In the genomic region with DNA sequence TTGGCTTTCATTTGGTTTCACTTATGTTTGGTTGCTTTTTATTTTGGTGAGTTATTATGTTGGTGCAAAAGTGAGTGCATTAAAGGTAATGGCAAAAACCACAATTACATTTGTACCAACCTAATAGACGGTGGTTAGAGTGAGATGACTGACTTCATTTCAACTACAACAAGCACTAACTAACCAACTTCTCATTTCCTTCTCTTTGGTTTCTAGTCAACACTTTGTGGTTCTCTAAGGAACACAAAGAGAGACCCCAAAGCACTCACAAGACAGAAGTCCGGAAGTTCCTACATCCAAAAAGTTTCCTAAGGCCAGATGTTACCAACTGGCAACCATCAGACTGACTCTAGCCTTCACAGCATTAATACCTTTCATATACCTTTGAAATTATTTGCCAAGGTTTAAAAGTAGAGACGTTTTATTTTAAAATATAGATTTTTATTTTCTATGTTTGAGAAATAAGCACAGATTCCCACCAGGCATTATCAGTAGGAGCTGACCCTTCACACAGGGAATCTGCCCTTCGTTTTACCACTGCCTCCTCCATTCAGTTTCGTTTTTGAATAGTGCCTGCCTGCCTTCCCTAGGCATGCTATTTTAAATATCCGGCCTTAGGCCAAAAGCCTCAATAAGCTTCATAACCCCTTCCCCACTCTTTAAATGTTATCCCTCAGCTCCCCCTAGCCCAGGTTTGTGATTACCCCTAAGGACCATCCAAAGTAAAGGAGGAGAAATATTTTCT, we compare ENCODE assay signal across 11 cellular contexts.
A peak's percentile ranks its signal among the peaks of the same experiment; 100 is the strongest.
DNase-seq lines count a peak whose midpoint lies in the region; ATAC-seq and TF ChIP-seq lines count a peak whose summit lies in the region.
"Had no signal": no experiment of that assay in that cellular context is flagged by ENCODE, and none has a peak within 500 bp of the region (broad histone marks: within the 10 kb centered on the region; RNA-seq: fewer than 3 reads in every experiment).

No MANE protein-coding gene starts in this region.

- H3K4me3 ChIP-seq in ovary, result no peak overlapping the region
- H3K4me3 ChIP-seq in foreskin fibroblast (ENCODE audit: low read depth in 1 of 2, low read length in 2 of 2), result no peak overlapping the region
- H3K4me3 ChIP-seq: neural progenitor cell had no signal

- 69 to 84% (median 70%) methylated on average over 6 of the region's 6 CpGs for WGBS in ovary, 3 donors

- no peak for DNase-seq in activated naive CD8-positive, alpha-beta T cell treated with anti-CD3 and anti-CD28 coated beads, Interleukin-2, amount 50 U/mL, for 24 hours
- DNase-seq in osteocyte (ENCODE audit: extremely low spot score, unreplicated experiment), result no peak
- no peak for DNase-seq in ovary
- DNase-seq in foreskin fibroblast, result no peak
- no peak for DNase-seq in activated CD4-positive, CD25-positive, alpha-beta regulatory T cell treated with anti-CD3 and anti-CD28 coated beads, Interleukin-2, amount 50 U/mL, for 72 hours
- DNase-seq: NCI-H2107 had no signal

- no peaks in the 10 kb centered on the region for H3K4me1 ChIP-seq in ovary (ENCODE audit: insufficient read depth)
- H3K4me1 ChIP-seq: neural progenitor cell had no signal

- no peak overlapping the region for H3K27ac ChIP-seq in ovary
- H3K27ac ChIP-seq: neural progenitor cell had no signal

- peaks cover 6% of the 10 kb centered on the region for H3K36me3 Mint-ChIP-seq in activated naive CD8-positive, alpha-beta T cell treated with anti-CD3 and anti-CD28 coated beads, Interleukin-2, amount 50 U/mL, for 24 hours (ENCODE audit: low read depth)
- no peaks in the 10 kb centered on the region for H3K36me3 Mint-ChIP-seq in osteocyte (ENCODE audit: unreplicated experiment)
- H3K36me3 Mint-ChIP-seq: neural progenitor cell had no signal

- TF ChIP-seq EP300 in ovary (IDR thresholded peaks at IDR 0.05), result no peak

- intact Hi-C loops in ovary (cut with DNase I), result no loop called here

- TF ChIP-seq CTCF in osteocyte (IDR thresholded peaks at IDR 0.05), result no peak
- no peak for TF ChIP-seq CTCF in ovary (IDR thresholded peaks at IDR 0.05)
- no peak for TF ChIP-seq CTCF in foreskin fibroblast (IDR thresholded peaks at IDR 0.05; ENCODE audit: low read depth, low read length)

- H3K4me3 Mint-ChIP-seq in activated naive CD8-positive, alpha-beta T cell treated with anti-CD3 and anti-CD28 coated beads, Interleukin-2, amount 50 U/mL, for 24 hours, result peak overlapping the region; percentile 29
- H3K4me3 Mint-ChIP-seq in osteocyte (ENCODE audit: unreplicated experiment), result no peak overlapping the region
- H3K4me3 Mint-ChIP-seq: neural progenitor cell had no signal

- H3K4me1 Mint-ChIP-seq in activated naive CD8-positive, alpha-beta T cell treated with anti-CD3 and anti-CD28 coated beads, Interleukin-2, amount 50 U/mL, for 24 hours, result peaks cover 60% of the 10 kb centered on the region
- peaks cover 23% of the 10 kb centered on the region for H3K4me1 Mint-ChIP-seq in osteocyte (ENCODE audit: unreplicated experiment)

- ATAC-seq in GM18505 (IDR thresholded peaks at IDR 0.05; ENCODE audit: unreplicated experiment), result peak; percentile 62
- ATAC-seq in GM21526 (IDR thresholded peaks at IDR 0.05; ENCODE audit: low FRiP score, unreplicated experiment), result peak; percentile 66
- peak; percentile 65 for ATAC-seq in HG03442 (IDR thresholded peaks at IDR 0.05; ENCODE audit: unreplicated experiment)
- peak; percentile 45 for ATAC-seq in activated naive CD8-positive, alpha-beta T cell treated with anti-CD3 and anti-CD28 coated beads, Interleukin-2, amount 50 U/mL, for 24 hours
- ATAC-seq: esophagus mucosa had no signal

- no peaks in the 10 kb centered on the region for H3K9me3 Mint-ChIP-seq in activated naive CD8-positive, alpha-beta T cell treated with anti-CD3 and anti-CD28 coated beads, Interleukin-2, amount 50 U/mL, for 24 hours
- no peaks in the 10 kb centered on the region for H3K9me3 Mint-ChIP-seq in osteocyte (ENCODE audit: unreplicated experiment)
- H3K9me3 Mint-ChIP-seq: neural progenitor cell had no signal

- TF ChIP-seq POLR2A in GM18505 (IDR thresholded peaks at IDR 0.05; ENCODE audit: borderline replicate concordance, extremely low read depth, insufficient read depth, insufficient read length) (no peak), ovary (IDR thresholded peaks at IDR 0.05) (no peak)

- no peaks in the 10 kb centered on the region for H3K27me3 Mint-ChIP-seq in activated naive CD8-positive, alpha-beta T cell treated with anti-CD3 and anti-CD28 coated beads, Interleukin-2, amount 50 U/mL, for 24 hours
- H3K27me3 Mint-ChIP-seq in osteocyte (ENCODE audit: unreplicated experiment), result no peaks in the 10 kb centered on the region

- H3K27ac Mint-ChIP-seq in activated naive CD8-positive, alpha-beta T cell treated with anti-CD3 and anti-CD28 coated beads, Interleukin-2, amount 50 U/mL, for 24 hours, result peak overlapping the region; percentile 78
- no peak overlapping the region for H3K27ac Mint-ChIP-seq in osteocyte (ENCODE audit: unreplicated experiment)
- H3K27ac Mint-ChIP-seq: neural progenitor cell had no signal

- no peaks in the 10 kb centered on the region for H3K36me3 ChIP-seq in ovary
- H3K36me3 ChIP-seq: neural progenitor cell had no signal

- H3K9me3 ChIP-seq in ovary, result no peaks in the 10 kb centered on the region

- H3K27me3 ChIP-seq in ovary, result no peaks in the 10 kb centered on the region
- H3K27me3 ChIP-seq: neural progenitor cell had no signal
